In the genomic region with DNA sequence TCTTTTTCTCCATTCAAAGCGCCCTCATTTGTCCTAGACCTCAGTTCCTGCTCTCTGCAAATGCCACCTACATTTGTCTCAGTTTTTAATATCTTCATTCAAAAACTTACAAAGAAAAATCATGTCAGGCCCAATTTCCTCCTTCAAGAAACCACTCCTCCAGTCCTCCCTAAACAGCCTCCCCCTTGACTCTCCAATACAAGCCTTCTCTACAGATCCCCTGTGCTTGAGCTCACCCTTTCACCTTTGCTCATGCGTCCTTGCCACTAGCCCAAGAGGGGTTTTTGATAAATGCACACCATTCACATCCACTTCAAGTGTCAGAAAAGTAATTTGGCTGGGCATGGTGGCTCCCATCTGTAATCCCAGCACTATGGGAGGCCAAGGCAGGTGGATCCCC, we compare ENCODE assay signal across 19 cellular contexts.
DNase-seq lines count a peak whose midpoint lies in the region; ATAC-seq and TF ChIP-seq lines count a peak whose summit lies in the region.
"Had no signal": no experiment of that assay in that cellular context is flagged by ENCODE, and none has a peak within 500 bp of the region (broad histone marks: within the 10 kb centered on the region; RNA-seq: fewer than 3 reads in every experiment).

No MANE protein-coding gene starts in this region.

- no peaks in the 10 kb centered on the region for H3K9me3 ChIP-seq in HEK293 (ENCODE audit: control insufficient read depth, insufficient read depth, low read depth, low read length)
- no peaks in the 10 kb centered on the region for H3K9me3 ChIP-seq in smooth muscle cell (replicated peaks; ENCODE audit: low read depth)
- H3K9me3 ChIP-seq: HAP-1 had no signal

- TF ChIP-seq CTCF in HEK293 (tag by site-specific recombination; IDR thresholded peaks at IDR 0.05), result no peak
- TF ChIP-seq CTCF in glutamatergic neuron (IDR thresholded peaks at IDR 0.05; ENCODE audit: partially characterized antibody, unreplicated experiment), result no peak
- no peak for TF ChIP-seq CTCF in smooth muscle cell (IDR thresholded peaks at IDR 0.05; ENCODE audit: borderline replicate concordance, insufficient read depth, poor library complexity, severe bottlenecking)

- CTCF ChIA-PET in HEK293 (lab: Yijun Ruan, JAX), result no interaction called here

- H3K27ac Mint-ChIP-seq in activated CD4-positive, alpha-beta T cell treated with anti-CD3 and anti-CD28 coated beads, Interleukin-2, amount 10 ng/mL, durations not matched to agents 24 days and 14 days, result peak overlapping the region; percentile 4
- peak overlapping the region; percentile 68 for H3K27ac Mint-ChIP-seq in glutamatergic neuron (ENCODE audit: unreplicated experiment)
- H3K27ac Mint-ChIP-seq: CD8-positive, alpha-beta memory T cell had no signal

- H3K4me1 ChIP-seq in HEK293 (ENCODE audit: control insufficient read depth, insufficient read depth, low read length), result peaks cover 45% of the 10 kb centered on the region
- peaks cover 34% of the 10 kb centered on the region for H3K4me1 ChIP-seq in smooth muscle cell (ENCODE audit: low read depth)

- H3K4me3 ChIP-seq in HEK293 (ENCODE audit: low read depth, low read length) (no peak overlapping the region), smooth muscle cell (no peak overlapping the region)
- H3K4me3 ChIP-seq: GM23248, HAP-1 had no signal

- H3K9ac ChIP-seq in smooth muscle cell (ENCODE audit: low read depth), result peak overlapping the region; percentile 17
- H3K9ac ChIP-seq: GM23248 had no signal

- 98% methylated on average over 2 of the region's 2 CpGs for WGBS in smooth muscle cell (ENCODE audit: low lambda C conversion rate)

- H3K27me3 ChIP-seq in smooth muscle cell (ENCODE audit: low read depth), result no peaks in the 10 kb centered on the region

- peaks cover 30% of the 10 kb centered on the region for H3K4me1 Mint-ChIP-seq in activated CD4-positive, alpha-beta T cell treated with anti-CD3 and anti-CD28 coated beads, Interleukin-2, amount 10 ng/mL, durations not matched to agents 24 days and 14 days
- peaks cover 45% of the 10 kb centered on the region for H3K4me1 Mint-ChIP-seq in glutamatergic neuron (ENCODE audit: low read depth, unreplicated experiment)

- no peaks in the 10 kb centered on the region for H3K27me3 Mint-ChIP-seq in activated CD4-positive, alpha-beta T cell treated with anti-CD3 and anti-CD28 coated beads, Interleukin-2, amount 10 ng/mL, durations not matched to agents 24 days and 14 days
- H3K27me3 Mint-ChIP-seq in glutamatergic neuron (ENCODE audit: unreplicated experiment), result no peaks in the 10 kb centered on the region
- H3K27me3 Mint-ChIP-seq: CD8-positive, alpha-beta memory T cell had no signal

- H3K36me3 ChIP-seq in HEK293 (ENCODE audit: control insufficient read depth in 2 of 2, insufficient read depth in 1 of 2, low read length in 2 of 2) (no peaks in the 10 kb centered on the region), smooth muscle cell (ENCODE audit: low read depth) (no peaks in the 10 kb centered on the region)
- H3K36me3 ChIP-seq: HAP-1 had no signal

- H3K79me2 ChIP-seq in smooth muscle cell (ENCODE audit: low read depth), result peaks cover 97% of the 10 kb centered on the region

- POLR2A ChIA-PET in HEK293 (lab: Yijun Ruan, JAX), result no interaction called here

- H4K20me1 ChIP-seq in smooth muscle cell (ENCODE audit: low read depth), result peaks cover 96% of the 10 kb centered on the region

- no peak overlapping the region for H3K27ac ChIP-seq in HEK293 (ENCODE audit: extremely low read depth, low read depth, low read length)
- H3K27ac ChIP-seq in smooth muscle cell (ENCODE audit: low read depth), result peak overlapping the region; percentile 98
- H3K27ac ChIP-seq: GM23248, RWPE1 had no signal

- H3K4me2 ChIP-seq in smooth muscle cell, result no peak overlapping the region

- peaks cover 14% of the 10 kb centered on the region for H3F3A ChIP-seq in smooth muscle cell (ENCODE audit: low read depth)

- H3K4me3 Mint-ChIP-seq in activated CD4-positive, alpha-beta T cell treated with anti-CD3 and anti-CD28 coated beads, Interleukin-2, amount 10 ng/mL, durations not matched to agents 24 days and 14 days, result no peak overlapping the region
- H3K4me3 Mint-ChIP-seq in glutamatergic neuron (ENCODE audit: unreplicated experiment), result peak overlapping the region; percentile 49
- H3K4me3 Mint-ChIP-seq: CD8-positive, alpha-beta memory T cell had no signal

- intact Hi-C loops in activated CD4-positive, alpha-beta T cell treated with anti-CD3 and anti-CD28 coated beads, Interleukin-2, amount 10 ng/mL, durations not matched to agents 24 days and 14 days (cut with micrococcal nuclease), result no loop called here

- peaks cover 11% of the 10 kb centered on the region for H3K36me3 Mint-ChIP-seq in activated CD4-positive, alpha-beta T cell treated with anti-CD3 and anti-CD28 coated beads, Interleukin-2, amount 10 ng/mL, durations not matched to agents 24 days and 14 days (ENCODE audit: low read depth)
- no peaks in the 10 kb centered on the region for H3K36me3 Mint-ChIP-seq in glutamatergic neuron (ENCODE audit: unreplicated experiment)

- ATAC-seq in HG03196 (IDR thresholded peaks at IDR 0.05; ENCODE audit: unreplicated experiment), result no peak

- no peak overlapping the region for H2AFZ ChIP-seq in smooth muscle cell (ENCODE audit: low read depth)
- H2AFZ ChIP-seq: GM23248 had no signal

- no peaks in the 10 kb centered on the region for H3K9me3 Mint-ChIP-seq in activated CD4-positive, alpha-beta T cell treated with anti-CD3 and anti-CD28 coated beads, Interleukin-2, amount 10 ng/mL, durations not matched to agents 24 days and 14 days
- H3K9me3 Mint-ChIP-seq in glutamatergic neuron (ENCODE audit: unreplicated experiment), result peaks cover 7% of the 10 kb centered on the region
- H3K9me3 Mint-ChIP-seq: CD8-positive, alpha-beta memory T cell had no signal

- peak; percentile 48 for DNase-seq in activated CD4-positive, alpha-beta T cell treated with anti-CD3 and anti-CD28 coated beads, Interleukin-2, amount 10 ng/mL, durations not matched to agents 24 days and 14 days
- no peak for DNase-seq in activated CD4-positive, alpha-beta T cell treated with anti-CD3 and anti-CD28 coated beads, Interleukin-2, amount 50 U/mL, for 4 hours
- DNase-seq in glutamatergic neuron, result no peak
- DNase-seq in smooth muscle cell (lab: John Stamatoyannopoulos, UW; ENCODE audit: unreplicated experiment), result no peak
- DNase-seq in NCI-H2029 treated with DMSO at 0.1 percent for 48 hours (lab: John Stamatoyannopoulos, UW), result no peak
- DNase-seq in CD1c-positive myeloid dendritic cell (ENCODE audit: extremely low spot score), result no peak
- DNase-seq: CD8-positive, alpha-beta memory T cell; GM23248; NCI-H1092 treated with DMSO at 0.1 percent for 48 hours; NCI-H146; NCI-H2081; NCI-H2171 treated with DMSO at 0.1 percent for 48 hours; NCI-H510A; NCI-H748 treated with DMSO at 0.1 percent for 48 hours; SIG-M5 had no signal

TF ChIP-seq in HEK293, 187 proteins besides CTCF, POLR2A, EP300 and RAD21:
- no peak for TF ChIP-seq ZNF501 (tag by site-specific recombination; IDR thresholded peaks at IDR 0.05)
- peak; percentile 94; the same call in 1 of the 2 replicates for TF ChIP-seq MZF1 (tag by site-specific recombination; IDR thresholded peaks at IDR 0.05; ENCODE audit: borderline replicate concordance)
- TF ChIP-seq ZEB2 (tag by site-specific recombination; IDR thresholded peaks at IDR 0.05), result no peak
